1 cellular context compared by ENCODE assay signal in the genomic region with DNA sequence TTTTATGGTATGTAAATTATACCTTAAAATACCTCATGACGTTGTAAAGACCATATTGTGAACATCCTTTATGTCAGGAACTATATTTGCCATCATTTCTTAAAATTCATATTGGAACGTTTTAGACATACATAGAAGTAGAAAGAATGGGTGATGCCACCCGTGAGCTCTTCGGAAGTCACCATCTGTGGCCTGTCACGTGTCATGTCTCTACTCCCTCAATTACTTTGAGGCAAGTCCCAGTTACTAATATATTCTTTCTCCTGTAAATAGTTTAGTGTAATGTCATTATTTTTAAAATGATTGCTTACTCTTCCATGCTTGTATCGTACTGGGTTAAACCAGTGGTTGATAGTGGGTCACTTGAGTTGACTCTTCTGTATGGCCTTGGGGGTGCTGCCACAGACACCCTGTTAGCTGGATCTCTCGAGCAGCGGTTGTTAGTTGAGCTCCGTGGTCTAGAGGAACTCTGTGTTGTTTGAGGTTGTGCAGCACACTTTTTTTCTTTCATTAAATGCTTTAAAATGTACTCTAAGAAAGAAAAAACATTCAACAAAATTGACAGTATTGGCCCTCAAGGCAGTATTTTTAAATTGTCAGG.
TF ChIP-seq lines count a peak whose summit lies in the region.

No MANE protein-coding gene starts in this region.

TF ChIP-seq in HepG2, 621 proteins besides CTCF, POLR2A, EP300 and RAD21 (continued from another document):
- no peak for TF ChIP-seq SMARCE1 (IDR thresholded peaks at IDR 0.05; ENCODE audit: borderline replicate concordance)
